ENCODE assay signal across 8 cellular contexts in genomic region chr19:41327076-41327475, GRCh38. TPM values are rescaled to one million over a fixed set of nuclear protein-coding genes. Genes with fewer than 3 reads are reported as not detected.
A peak's percentile ranks its signal among the peaks of the same experiment; 100 is the strongest.
DNase-seq lines count a peak whose midpoint lies in the region; TF ChIP-seq lines count a peak whose summit lies in the region.

No MANE protein-coding gene starts in this region.

- H3K9me2 ChIP-seq in GM23248 (ENCODE audit: insufficient read depth): no peaks in the 10 kb centered on the region

- no peak overlapping the region for H3K4me3 ChIP-seq in GM23248
- peak overlapping the region; percentile 46 for H3K4me3 ChIP-seq in epithelial cell of proximal tubule (ENCODE audit: low read depth, low read length)
- peak overlapping the region; percentile 8 to 31 (median 12) for H3K4me3 ChIP-seq in skin epidermis

- peak overlapping the region; percentile 92 for H3K9ac ChIP-seq in GM23248

- H3K9me3 ChIP-seq in GM23248 (ENCODE audit: low read depth): no peaks in the 10 kb centered on the region

- CTCF ChIA-PET in RWPE1 (lab: Yijun Ruan, JAX): interaction anchor here (0.7 kb wide), 1 partner anchor 18 kb away, joined by 3 read pairs; no protein-coding TSS in a partner anchor

- DNase-seq in GM23248: no peak
- no peak for DNase-seq in RWPE1 (ENCODE audit: low spot score)
- DNase-seq in epithelial cell of proximal tubule (ENCODE audit: low read depth): no peak
- DNase-seq in NCI-H2227 treated with DMSO at 0.1 percent for 48 hours (lab: John Stamatoyannopoulos, UW): no peak
- no peak for DNase-seq in kidney tubule cell (ENCODE audit: low spot score)
- DNase-seq in activated gamma-delta T cell (lab: John Stamatoyannopoulos, UW): no peak
- no peak for DNase-seq in SW 1271 (lab: John Stamatoyannopoulos, UW)

- peaks cover 14% of the 10 kb centered on the region for H3K79me2 ChIP-seq in GM23248 (ENCODE audit: insufficient read depth)

- no peak overlapping the region for H2AFZ ChIP-seq in GM23248

- POLR2A ChIA-PET in RWPE1 (lab: Yijun Ruan, JAX; ENCODE audit: low non-redundant PET): interaction anchor here (1.3 kb wide), 1 partner anchor 25 kb away, joined by 7 read pairs; no protein-coding TSS in a partner anchor

- no peak for TF ChIP-seq CTCF in RWPE1 (conservative IDR thresholded peaks at IDR 0.05; ENCODE audit: low read depth)
- TF ChIP-seq CTCF in epithelial cell of proximal tubule (conservative IDR thresholded peaks at IDR 0.05; ENCODE audit: low read depth, low read length): no peak

- in situ Hi-C loops in GM23248 (cut with MboI): no loop called here

- WGBS in GM23248 (ENCODE audit: low coverage in 1 of 2, low lambda C conversion rate in 2 of 2, missing lambda C conversion rate in 2 of 2), 2 experiments: 80 to 84% methylated on average over 9 of the region's 9 CpGs

- H3K4me2 ChIP-seq in GM23248 (ENCODE audit: unreplicated experiment): no peak overlapping the region

- H3K4me1 ChIP-seq in GM23248 (ENCODE audit: insufficient read depth): peaks cover 48% of the 10 kb centered on the region

- H3K36me3 ChIP-seq in GM23248 (ENCODE audit: low read depth): peaks cover 6% of the 10 kb centered on the region; the same call in 1 of the 2 replicates

- no peaks in the 10 kb centered on the region for H3K27me3 ChIP-seq in GM23248 (replicated peaks; ENCODE audit: insufficient read depth)

- H4K20me1 ChIP-seq in GM23248 (ENCODE audit: insufficient read depth): no peaks in the 10 kb centered on the region

- H3K27ac ChIP-seq in GM23248 (peak overlapping the region; percentile 100), RWPE1 (peak overlapping the region; percentile 97), skin epidermis (peak overlapping the region; percentile 33 to 95 (median 83))

- H3F3A ChIP-seq in GM23248 (ENCODE audit: insufficient read depth): peaks cover 53% of the 10 kb centered on the region

RNA-seq across cellular contexts. Expression of gene CCDC97, which starts 17.1 kb away (rescaled TPM):
- total RNA-seq in GM23248 (2014; rRNA removed; shearing (Covaris generic)): 5.2 and 5.9 TPM in 2 replicates
- 11.4 and 12.3 TPM in 2 replicates for polyA plus RNA-seq in GM23248 (2016; fragmentation: Nextera tagmentation; extraction: Ambion mirVana)
- 11.4 and 11.6 TPM in 2 replicates for total RNA-seq in epithelial cell of proximal tubule

RNA-seq across cellular contexts. Expression of gene TGFB1, which starts 26.6 kb away (rescaled TPM):
- 21.4 and 23.5 TPM in 2 replicates for total RNA-seq in GM23248 (2014; rRNA removed; shearing (Covaris generic))
- 12.4 and 13.9 TPM in 2 replicates for polyA plus RNA-seq in GM23248 (2016; fragmentation: Nextera tagmentation; extraction: Ambion mirVana)
- total RNA-seq in epithelial cell of proximal tubule: 8.5 and 24.3 TPM in 2 replicates

RNA-seq across cellular contexts. Expression of gene B9D2, which starts 36.9 kb away (rescaled TPM):
- 8.1 and 9.6 TPM in 2 replicates for total RNA-seq in GM23248 (2014; rRNA removed; shearing (Covaris generic))
- 13.2 and 13.8 TPM in 2 replicates for polyA plus RNA-seq in GM23248 (2016; fragmentation: Nextera tagmentation; extraction: Ambion mirVana)
- 5.3 and 22.9 TPM in 2 replicates for total RNA-seq in epithelial cell of proximal tubule

RNA-seq across cellular contexts. Expression of gene TMEM91, which starts 49.3 kb away (rescaled TPM):
- total RNA-seq in GM23248 (2014; rRNA removed; shearing (Covaris generic)): 3.9 and 5.3 TPM in 2 replicates
- polyA plus RNA-seq in GM23248 (2016; fragmentation: Nextera tagmentation; extraction: Ambion mirVana): 6.6 and 7.8 TPM in 2 replicates
- total RNA-seq in epithelial cell of proximal tubule: 2.7 and 3.5 TPM in 2 replicates
